ENCODE assay signal across 8 cellular contexts in the genomic region with DNA sequence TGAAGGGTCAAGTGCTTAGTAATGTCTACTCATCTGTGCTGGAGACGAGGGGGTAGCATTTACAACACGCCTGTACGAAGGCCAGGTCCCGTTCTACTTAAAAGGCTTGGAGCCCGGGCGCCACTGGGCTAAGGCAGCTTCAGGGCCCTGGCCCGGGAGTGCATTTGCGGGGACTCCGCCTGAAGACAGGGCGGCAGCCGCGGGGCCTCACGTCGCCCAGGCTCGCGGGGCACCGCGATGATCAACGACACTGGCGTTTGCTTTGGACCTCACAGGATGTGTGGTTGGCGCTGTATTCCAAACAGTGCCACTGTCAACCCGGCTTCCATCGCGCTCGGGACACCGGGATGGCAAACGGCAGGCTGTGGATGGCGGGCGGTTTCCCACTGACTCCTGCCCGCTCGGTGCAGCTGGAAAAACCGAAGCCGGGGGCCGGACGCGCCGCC. TPM values are rescaled to one million over a fixed set of nuclear protein-coding genes. Genes with fewer than 3 reads are reported as not detected.
DNase-seq lines count a peak whose midpoint lies in the region; ATAC-seq and TF ChIP-seq lines count a peak whose summit lies in the region.

No MANE protein-coding gene starts in this region.

- H3K4me3 Mint-ChIP-seq in activated CD4-positive, alpha-beta T cell treated with anti-CD3 and anti-CD28 coated beads, Interleukin-2, amount 10 ng/mL, durations not matched to agents 24 days and 14 days = peak overlapping the region; percentile 89
- H3K4me3 Mint-ChIP-seq in stimulated activated memory B cell treated with anti-CD40 and anti-IgM and Interleukin-4, amounts not matched to agents 10 μg/mL and 1 μg/mL and 100 μg/mL, for 72 hours = peak overlapping the region; percentile 89

- DNase-seq in GM03348 (ENCODE audit: low spot score) = peak; percentile 61
- DNase-seq in NCI-H2227 treated with DMSO at 0.1 percent for 48 hours (lab: John Stamatoyannopoulos, UW) = peak; percentile 73
- peak; percentile 85 for DNase-seq in activated CD4-positive, alpha-beta T cell treated with anti-CD3 and anti-CD28 coated beads, Interleukin-2, amount 10 ng/mL, durations not matched to agents 24 days and 14 days
- peak; percentile 67 for DNase-seq in dermis blood vessel endothelial cell
- DNase-seq in lower leg skin (ENCODE audit: low spot score in 2 of 2) = peak in 1 of 2 donors; percentile 92

- WGBS in lower leg skin, 2 donors = 0% methylated on average over 27 to 35 of the region's 37 CpGs

- H3K36me3 Mint-ChIP-seq in activated CD4-positive, alpha-beta T cell treated with anti-CD3 and anti-CD28 coated beads, Interleukin-2, amount 10 ng/mL, durations not matched to agents 24 days and 14 days (ENCODE audit: low read depth) = peaks cover 9% of the 10 kb centered on the region
- H3K36me3 Mint-ChIP-seq in stimulated activated memory B cell treated with anti-CD40 and anti-IgM and Interleukin-4, amounts not matched to agents 10 μg/mL and 1 μg/mL and 100 μg/mL, for 72 hours = peaks cover 14% of the 10 kb centered on the region

- H3K27ac Mint-ChIP-seq in activated CD4-positive, alpha-beta T cell treated with anti-CD3 and anti-CD28 coated beads, Interleukin-2, amount 10 ng/mL, durations not matched to agents 24 days and 14 days = peak overlapping the region; percentile 97
- H3K27ac Mint-ChIP-seq in stimulated activated memory B cell treated with anti-CD40 and anti-IgM and Interleukin-4, amounts not matched to agents 10 μg/mL and 1 μg/mL and 100 μg/mL, for 72 hours = peak overlapping the region; percentile 93

- ATAC-seq in HG02678 (IDR thresholded peaks at IDR 0.05; ENCODE audit: unreplicated experiment) (peak; percentile 18), GM21737 (IDR thresholded peaks at IDR 0.05; ENCODE audit: unreplicated experiment) (no peak)
- peak; percentile 25 for ATAC-seq in stimulated activated memory B cell treated with anti-CD40 and anti-IgM and Interleukin-4, amounts not matched to agents 10 μg/mL and 1 μg/mL and 100 μg/mL, for 72 hours

- H3K9me3 Mint-ChIP-seq in activated CD4-positive, alpha-beta T cell treated with anti-CD3 and anti-CD28 coated beads, Interleukin-2, amount 10 ng/mL, durations not matched to agents 24 days and 14 days = no peaks in the 10 kb centered on the region
- H3K9me3 Mint-ChIP-seq in stimulated activated memory B cell treated with anti-CD40 and anti-IgM and Interleukin-4, amounts not matched to agents 10 μg/mL and 1 μg/mL and 100 μg/mL, for 72 hours = no peaks in the 10 kb centered on the region

- peak overlapping the region; percentile 45 for H3K4me3 ChIP-seq in lower leg skin (ENCODE audit: low read depth, poor library complexity, severe bottlenecking)

- no peak for TF ChIP-seq CTCF in lower leg skin (IDR thresholded peaks at IDR 0.05)

- no peaks in the 10 kb centered on the region for H3K27me3 Mint-ChIP-seq in activated CD4-positive, alpha-beta T cell treated with anti-CD3 and anti-CD28 coated beads, Interleukin-2, amount 10 ng/mL, durations not matched to agents 24 days and 14 days
- no peaks in the 10 kb centered on the region for H3K27me3 Mint-ChIP-seq in stimulated activated memory B cell treated with anti-CD40 and anti-IgM and Interleukin-4, amounts not matched to agents 10 μg/mL and 1 μg/mL and 100 μg/mL, for 72 hours

- intact Hi-C loops in activated CD4-positive, alpha-beta T cell treated with anti-CD3 and anti-CD28 coated beads, Interleukin-2, amount 10 ng/mL, durations not matched to agents 24 days and 14 days (cut with micrococcal nuclease) = loop anchor here (2.0 to 10.0 kb wide), 4 partner anchors 25 to 1217 kb away; a partner anchor contains a TSS
- intact Hi-C loops in lower leg skin (cut with DNase I; ENCODE audit: low total_unique reads) = no loop called here

- TF ChIP-seq POLR2A in lower leg skin (IDR thresholded peaks at IDR 0.05) = no peak

- H3K4me1 Mint-ChIP-seq in activated CD4-positive, alpha-beta T cell treated with anti-CD3 and anti-CD28 coated beads, Interleukin-2, amount 10 ng/mL, durations not matched to agents 24 days and 14 days = peaks cover 30% of the 10 kb centered on the region
- H3K4me1 Mint-ChIP-seq in stimulated activated memory B cell treated with anti-CD40 and anti-IgM and Interleukin-4, amounts not matched to agents 10 μg/mL and 1 μg/mL and 100 μg/mL, for 72 hours = peaks cover 35% of the 10 kb centered on the region

RNA-seq across cellular contexts. Expression of a gene that starts 1.1 kb away (rescaled TPM):
- total RNA-seq in activated CD4-positive, alpha-beta T cell treated with anti-CD3 and anti-CD28 coated beads, Interleukin-2, amount 10 ng/mL, durations not matched to agents 24 days and 14 days = 38.8 and 43.4 TPM in 2 replicates
- 7.8 and 12.2 TPM in 2 replicates for total RNA-seq in dermis blood vessel endothelial cell
- total RNA-seq in lower leg skin = 10 to 100 TPM; 12.9 to 51.6 (median 21.6) TPM
